ENCODE assay signal across 11 cellular contexts in genomic region chr3:101673953-101674352, GRCh38. TPM values are rescaled to one million over a fixed set of nuclear protein-coding genes. Genes with fewer than 3 reads are reported as not detected.
DNase-seq lines count a peak whose midpoint lies in the region; ATAC-seq and TF ChIP-seq lines count a peak whose summit lies in the region.
"Had no signal": no experiment of that assay in that cellular context is flagged by ENCODE, and none has a peak within 500 bp of the region (broad histone marks: within the 10 kb centered on the region; RNA-seq: fewer than 3 reads in every experiment).

No MANE protein-coding gene starts in this region.

- H3K9me3 Mint-ChIP-seq in MCF 10A (ENCODE audit: unreplicated experiment): no peaks in the 10 kb centered on the region
- peaks cover 6% of the 10 kb centered on the region for H3K9me3 Mint-ChIP-seq in glutamatergic neuron (ENCODE audit: unreplicated experiment)
- no peaks in the 10 kb centered on the region for H3K9me3 Mint-ChIP-seq in stimulated activated naive CD8-positive, alpha-beta T cell treated with anti-CD3 and anti-CD28 coated beads, Interleukin-15, amount 100 ng/mL, for 72 hours

- peak overlapping the region; percentile 52 for H3K4me3 Mint-ChIP-seq in MCF 10A (ENCODE audit: unreplicated experiment)
- peak overlapping the region; percentile 38 for H3K4me3 Mint-ChIP-seq in glutamatergic neuron (ENCODE audit: unreplicated experiment)
- H3K4me3 Mint-ChIP-seq in stimulated activated naive CD8-positive, alpha-beta T cell treated with anti-CD3 and anti-CD28 coated beads, Interleukin-15, amount 100 ng/mL, for 72 hours: peak overlapping the region; percentile 59 to 83

- BruUV-seq in MCF 10A (replicated peaks; lab: Mats Ljungman, UMichigan): no TSS peak

- peaks cover 27% of the 10 kb centered on the region for H3K4me1 Mint-ChIP-seq in MCF 10A (ENCODE audit: insufficient read depth, unreplicated experiment)
- H3K4me1 Mint-ChIP-seq in glutamatergic neuron (ENCODE audit: low read depth, unreplicated experiment): peaks cover 7% of the 10 kb centered on the region
- H3K4me1 Mint-ChIP-seq in stimulated activated naive CD8-positive, alpha-beta T cell treated with anti-CD3 and anti-CD28 coated beads, Interleukin-15, amount 100 ng/mL, for 72 hours: peaks cover 63% of the 10 kb centered on the region

- H3K9me3 ChIP-seq in breast epithelium (no peaks in the 10 kb centered on the region), adrenal gland (replicated peaks in 1 of 3) (no peaks in the 10 kb centered on the region)

- intact Hi-C loops in MCF 10A (cut with micrococcal nuclease): no loop called here
- intact Hi-C loops in breast epithelium (cut with DNase I; ENCODE audit: low total_unique reads): no loop called here
- intact Hi-C loops in adrenal gland (cut with DNase I): no loop called here

- in situ Hi-C loops in ACHN (cut with HindIII; ENCODE audit: low pct_ligation_motif_present, low pct_unique_long_range_greater_than_20kb, low sequenced_read_pairs): no loop called here

- no peaks in the 10 kb centered on the region for H3K27me3 Mint-ChIP-seq in MCF 10A (ENCODE audit: insufficient read depth, unreplicated experiment)
- H3K27me3 Mint-ChIP-seq in glutamatergic neuron (ENCODE audit: unreplicated experiment): peaks cover 8% of the 10 kb centered on the region
- H3K27me3 Mint-ChIP-seq in stimulated activated naive CD8-positive, alpha-beta T cell treated with anti-CD3 and anti-CD28 coated beads, Interleukin-15, amount 100 ng/mL, for 72 hours: no peaks in the 10 kb centered on the region

- no peak for DNase-seq in MCF 10A (ENCODE audit: unreplicated experiment)
- no peak for DNase-seq in breast epithelium (ENCODE audit: low spot score in 2 of 2)
- no peak for DNase-seq in glutamatergic neuron
- no peak for DNase-seq in stimulated activated naive CD8-positive, alpha-beta T cell treated with anti-CD3 and anti-CD28 coated beads, Interleukin-15, amount 100 ng/mL, for 72 hours
- DNase-seq in NCI-H2196 (lab: John Stamatoyannopoulos, UW; ENCODE audit: unreplicated experiment): no peak
- no peak for DNase-seq in adrenal gland
- DNase-seq in ACHN: no peak
- DNase-seq: hippocampal formation, NCI-H146 had no signal

- H3K27me3 ChIP-seq in breast epithelium (no peaks in the 10 kb centered on the region), adrenal gland (no peaks in the 10 kb centered on the region)

- ATAC-seq in stimulated activated naive CD8-positive, alpha-beta T cell treated with anti-CD3 and anti-CD28 coated beads, Interleukin-15, amount 100 ng/mL, for 72 hours: no peak
- ATAC-seq: HCT116 had no signal

- CTCF ChIA-PET in MCF 10A (lab: Yijun Ruan, JAX): interaction anchor here (0.9 to 3.2 kb wide), 5 partner anchors 10 to 129 kb away, joined by 3 to 12 read pairs (median 6); partner anchors contain the start of gene PCNP

- H3K4me1 ChIP-seq in breast epithelium (peaks cover 6 to 11% of the 10 kb centered on the region in 2 donors), adrenal gland (replicated peaks in 1 of 2) (peaks cover 7 to 23% of the 10 kb centered on the region in 2 donors)

- TF ChIP-seq CTCF in MCF 10A (IDR thresholded peaks at IDR 0.05; ENCODE audit: unreplicated experiment) (no peak), breast epithelium (IDR thresholded peaks at IDR 0.05) (no peak), VCaP (conservative IDR thresholded peaks at IDR 0.05) (no peak), glutamatergic neuron (IDR thresholded peaks at IDR 0.05; ENCODE audit: partially characterized antibody, unreplicated experiment) (no peak), adrenal gland (IDR thresholded peaks at IDR 0.05) (no peak)

- TF ChIP-seq POLR2A in breast epithelium (IDR thresholded peaks at IDR 0.05) (no peak), adrenal gland (IDR thresholded peaks at IDR 0.05) (no peak)

- H3K4me3 ChIP-seq in breast epithelium: no peak overlapping the region
- no peak overlapping the region for H3K4me3 ChIP-seq in adrenal gland

- H3K36me3 ChIP-seq in breast epithelium (no peaks in the 10 kb centered on the region), adrenal gland (replicated peaks in 1 of 2) (peaks cover 0 to 6% of the 10 kb centered on the region in 2 donors)

- H3K27ac ChIP-seq in breast epithelium (no peak overlapping the region), VCaP (0 out of 2 replicates have a peak overlapping the region, but pooled peaks have one; percentile 46), adrenal gland (no peak overlapping the region)

- H3K27ac Mint-ChIP-seq in MCF 10A (ENCODE audit: low read depth, unreplicated experiment) (peak overlapping the region; percentile 93), glutamatergic neuron (ENCODE audit: unreplicated experiment) (no peak overlapping the region)
- H3K27ac Mint-ChIP-seq in stimulated activated naive CD8-positive, alpha-beta T cell treated with anti-CD3 and anti-CD28 coated beads, Interleukin-15, amount 100 ng/mL, for 72 hours: peak overlapping the region in 1 of 2 donors; percentile 87

- H3K36me3 Mint-ChIP-seq in MCF 10A (ENCODE audit: insufficient read depth, unreplicated experiment) (peaks cover 28% of the 10 kb centered on the region), glutamatergic neuron (ENCODE audit: unreplicated experiment) (no peaks in the 10 kb centered on the region)

- POLR2A ChIA-PET in MCF 10A (lab: Yijun Ruan, JAX): interaction anchor here (1.0 to 7.4 kb wide), 6 partner anchors 10 to 100 kb away, joined by 3 to 180 read pairs (median 6); partner anchors contain the start of genes PCNP and RPL24

- WGBS in adrenal gland, 4 donors: 94 to 96% (median 95%) methylated on average over 13 of the region's 13 CpGs

RNA-seq across cellular contexts. Expression of gene ZBTB11, which starts 3.0 kb away (rescaled TPM):
- total RNA-seq in MCF 10A (2022): 28.9 and 30.0 TPM in 2 replicates
- 10 to 100 TPM; 23.4 to 38.2 (median 25.9) TPM for total RNA-seq in breast epithelium
- total RNA-seq in glutamatergic neuron (ENCODE audit: unreplicated experiment): 15.7 TPM
- total RNA-seq in adrenal gland: 10 to 100 TPM; 10.8 to 20.0 (median 14.2) TPM
- polyA plus RNA-seq in adrenal gland: 10 to 100 TPM in 1 of 3 donors, 1 to 10 TPM in 2; 4.9 to 16.5 (median 6.7) TPM

RNA-seq across cellular contexts. Expression of gene RPL24, which starts 12.6 kb away (rescaled TPM):
- total RNA-seq in MCF 10A (2022) (1,386 and 1,793 TPM in 2 replicates), breast epithelium (1,000 to 10,000 TPM; 1,294 to 2,381 (median 2,029) TPM), glutamatergic neuron (ENCODE audit: unreplicated experiment) (864 TPM), adrenal gland (1,000 to 10,000 TPM in 3 of 8 donors, 100 to 1,000 TPM in 5; 604 to 1,652 (median 938) TPM)
- 1,000 to 10,000 TPM; 1,228 to 2,705 (median 2,245) TPM for polyA plus RNA-seq in adrenal gland

RNA-seq across cellular contexts. Expression of gene CEP97, which starts 50.5 kb away (rescaled TPM):
- total RNA-seq in MCF 10A (2022): 11.5 and 14.2 TPM in 2 replicates
- 10 to 100 TPM in 2 of 3 donors, 1 to 10 TPM in 1; 7.4 to 13.2 (median 12.1) TPM for total RNA-seq in breast epithelium
- total RNA-seq in glutamatergic neuron (ENCODE audit: unreplicated experiment): 25.1 TPM
- 10 to 100 TPM in 3 of 8 donors, 1 to 10 TPM in 5; 4.1 to 10.7 (median 8.4) TPM for total RNA-seq in adrenal gland
- polyA plus RNA-seq in adrenal gland: 1 to 10 TPM; 1.2 to 5.9 (median 2.1) TPM
